In the genomic region with DNA sequence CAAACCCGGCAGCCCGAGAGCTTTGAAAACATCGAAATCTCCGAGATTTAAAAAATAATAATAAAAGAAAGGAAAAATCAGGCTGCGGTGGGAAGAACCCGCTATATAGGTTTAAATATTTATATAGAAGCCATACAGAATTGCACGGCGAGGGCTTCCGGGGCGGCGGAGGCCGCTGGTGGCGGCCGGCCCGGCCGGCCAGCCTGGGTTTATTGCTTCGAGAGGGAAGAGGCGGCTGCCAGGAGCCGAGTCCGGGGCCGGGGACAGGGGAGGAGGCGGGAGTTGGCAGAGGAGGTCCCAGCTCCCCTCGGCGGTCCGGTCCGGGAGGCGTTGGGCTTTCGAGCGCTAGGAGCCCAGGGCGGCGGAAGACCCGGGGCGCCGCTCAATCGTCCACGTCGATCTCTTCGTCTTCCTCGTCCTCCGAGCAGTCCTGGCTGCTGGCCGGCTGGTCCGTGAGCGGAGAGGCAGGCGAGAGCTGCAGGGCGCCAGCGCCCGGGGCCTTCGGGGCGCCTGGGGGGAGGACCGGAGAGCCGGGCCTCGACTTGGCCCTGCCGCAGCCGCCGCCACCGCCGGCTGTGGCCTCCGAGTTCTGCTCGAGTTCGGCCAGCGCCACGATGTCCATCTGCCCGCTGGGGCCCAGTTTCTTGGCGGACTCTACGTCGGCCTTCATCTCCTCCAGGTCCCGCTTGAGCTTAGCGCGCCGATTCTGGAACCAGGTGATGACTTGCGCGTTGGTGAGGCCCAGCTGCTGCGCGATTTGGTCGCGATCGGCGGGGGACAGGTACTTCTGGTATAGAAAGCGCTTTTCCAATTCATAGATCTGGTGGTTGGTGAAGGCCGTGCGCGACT, we compare ENCODE assay signal across 13 cellular contexts. TPM values are rescaled to one million over a fixed set of nuclear protein-coding genes. Genes with fewer than 3 reads are reported as not detected.
DNase-seq lines count a peak whose midpoint lies in the region; ATAC-seq and TF ChIP-seq lines count a peak whose summit lies in the region.
"Had no signal": no experiment of that assay in that cellular context is flagged by ENCODE, and none has a peak within 500 bp of the region (broad histone marks: within the 10 kb centered on the region; RNA-seq: fewer than 3 reads in every experiment).

No MANE protein-coding gene starts in this region.

- H2AFZ ChIP-seq in KMS-11 (ENCODE audit: low read depth) (peak overlapping the region; percentile 41; the same call in 1 of the 2 replicates), neuronal stem cell (ENCODE audit: low read length) (peak overlapping the region; percentile 76)

- no peaks in the 10 kb centered on the region for H3K79me2 ChIP-seq in KMS-11 (ENCODE audit: insufficient read depth, low read depth)

- H3K14ac ChIP-seq in neuronal stem cell (ENCODE audit: low read length): peak overlapping the region; percentile 38

- H3K4me1 ChIP-seq in KMS-11 (ENCODE audit: low read depth, poor library complexity, severe bottlenecking): peaks cover 14% of the 10 kb centered on the region
- H3K4me1 ChIP-seq in neuronal stem cell (ENCODE audit: control insufficient read depth in 2 of 2, insufficient read depth in 1 of 2, low read depth in 1 of 2, low read length in 2 of 2): peaks cover 4 to 12% of the 10 kb centered on the region in 2 donors

- no peak for DNase-seq in CD4-positive, alpha-beta T cell
- no peak for DNase-seq in effector memory CD8-positive, alpha-beta T cell
- no peak for DNase-seq in neuronal stem cell (ENCODE audit: low spot score)
- no peak for DNase-seq in mesothelial cell of epicardium (ENCODE audit: low spot score in 2 of 2, unreplicated experiment in 2 of 2)
- no peak for DNase-seq in NCI-H2227 (lab: John Stamatoyannopoulos, UW; ENCODE audit: unreplicated experiment)
- DNase-seq in anterior cingulate cortex (lab: John Stamatoyannopoulos, UW): no peak
- DNase-seq in Kasumi-1 (lab: John Stamatoyannopoulos, UW): no peak
- DNase-seq: mesendoderm; stimulated activated CD4-positive, alpha-beta T cell treated with anti-CD3 and anti-CD28 coated beads, Interleukin-4, amount 100 ng/mL, for 1 hour had no signal

- H3K9me3 ChIP-seq in CD4-positive, alpha-beta T cell (ENCODE audit: control insufficient read depth, low read length): no peaks in the 10 kb centered on the region
- peaks cover 4 to 7% of the 10 kb centered on the region in 2 donors for H3K9me3 ChIP-seq in neuronal stem cell (replicated peaks in 1 of 2; ENCODE audit: control insufficient read depth in 2 of 2, insufficient read depth in 1 of 2, low read depth in 1 of 2, low read length in 2 of 2)

- POLR2A ChIA-PET in CD4-positive, alpha-beta T cell (lab: Charles Lee): interaction anchor here (0.6 to 1.0 kb wide), 3 partner anchors 9 to 1926 kb away, joined by 3 to 4 read pairs (median 3); no protein-coding TSS in a partner anchor

- H3K27ac ChIP-seq in CD4-positive, alpha-beta T cell (ENCODE audit: low read depth, low read length): no peak overlapping the region
- H3K27ac ChIP-seq in KMS-11: no peak overlapping the region
- H3K27ac ChIP-seq in neuronal stem cell (replicated peaks; ENCODE audit: low read length): no peak overlapping the region
- H3K27ac ChIP-seq: SK-N-MC had no signal

- H2BK120ac ChIP-seq in neuronal stem cell (ENCODE audit: low read depth, low read length): no peak overlapping the region

- H3K9me3 Mint-ChIP-seq in CD4-positive, alpha-beta T cell: no peaks in the 10 kb centered on the region
- no peaks in the 10 kb centered on the region for H3K9me3 Mint-ChIP-seq in effector memory CD8-positive, alpha-beta T cell
- no peaks in the 10 kb centered on the region for H3K9me3 Mint-ChIP-seq in mesothelial cell of epicardium
- H3K9me3 Mint-ChIP-seq: activated T-helper 2 cell treated with anti-CD3 and anti-CD28 coated beads, Interferon-gamma antibody, Interleukin-2, Interleukin-4, amounts not matched to agents 10 μg/mL and 5 μg/mL and 100 μg/mL, durations not matched to agents 14 hours and 24 hours and 36 hours had no signal

- H3K4me1 Mint-ChIP-seq in CD4-positive, alpha-beta T cell (ENCODE audit: low read depth): peaks cover 59% of the 10 kb centered on the region
- peaks cover 31 to 41% of the 10 kb centered on the region in 2 donors for H3K4me1 Mint-ChIP-seq in effector memory CD8-positive, alpha-beta T cell (ENCODE audit: low read depth in 2 of 2)
- H3K4me1 Mint-ChIP-seq in mesothelial cell of epicardium: peaks cover 22% of the 10 kb centered on the region

- intact Hi-C loops in CD4-positive, alpha-beta T cell (cut with DNase I, micrococcal nuclease): no loop called here

- H2AK5ac ChIP-seq in neuronal stem cell (ENCODE audit: low read depth, low read length): no peak overlapping the region

- no peak overlapping the region for H3K4ac ChIP-seq in neuronal stem cell (ENCODE audit: low read length)

- ATAC-seq in CD4-positive, alpha-beta T cell (ENCODE audit: poor library complexity): peak; percentile 11
- ATAC-seq in effector memory CD8-positive, alpha-beta T cell (replicated peaks): no peak

- H3K4me2 ChIP-seq in KMS-11: peak overlapping the region; percentile 66
- no peak overlapping the region for H3K4me2 ChIP-seq in neuronal stem cell (ENCODE audit: insufficient read depth, low read length, poor library complexity, severe bottlenecking)

- peak overlapping the region; percentile 75 for H2BK15ac ChIP-seq in neuronal stem cell (ENCODE audit: low read length)

- H2BK5ac ChIP-seq in neuronal stem cell (ENCODE audit: low read length): no peak overlapping the region

- H3K4me3 ChIP-seq in KMS-11 (IDR thresholded peaks at IDR 0.05; ENCODE audit: insufficient read depth, low read depth, low read length) (no peak overlapping the region), neuronal stem cell (ENCODE audit: low read length in 2 of 2) (no peak overlapping the region)
- H3K4me3 ChIP-seq: SK-N-MC had no signal

- H3K36me3 ChIP-seq in KMS-11 (ENCODE audit: insufficient read depth) (no peaks in the 10 kb centered on the region), neuronal stem cell (replicated peaks in 1 of 2; ENCODE audit: control insufficient read depth in 2 of 2, insufficient read depth in 2 of 2, low read length in 2 of 2) (no peaks in the 10 kb centered on the region)

- H3K23ac ChIP-seq in neuronal stem cell (ENCODE audit: low read depth, low read length, poor library complexity): peak overlapping the region; percentile 34

- H3K4me3 Mint-ChIP-seq in CD4-positive, alpha-beta T cell: peak overlapping the region; percentile 84
- H3K4me3 Mint-ChIP-seq in effector memory CD8-positive, alpha-beta T cell: peak overlapping the region; percentile 82 to 84
- no peak overlapping the region for H3K4me3 Mint-ChIP-seq in mesothelial cell of epicardium

- peaks cover 85% of the 10 kb centered on the region for H3K27me3 Mint-ChIP-seq in CD4-positive, alpha-beta T cell
- H3K27me3 Mint-ChIP-seq in effector memory CD8-positive, alpha-beta T cell: peaks cover 79 to 98% of the 10 kb centered on the region in 2 donors
- H3K27me3 Mint-ChIP-seq in mesothelial cell of epicardium (ENCODE audit: low read depth): peaks cover 90% of the 10 kb centered on the region

- TF ChIP-seq CTCF in CD4-positive, alpha-beta T cell (IDR thresholded peaks at IDR 0.05): no peak
- TF ChIP-seq CTCF in KMS-11 (conservative IDR thresholded peaks at IDR 0.05; ENCODE audit: low read depth, low read length) (no peak), mesothelial cell of epicardium (IDR thresholded peaks at IDR 0.05; ENCODE audit: unreplicated experiment) (no peak)

- no peaks in the 10 kb centered on the region for H3K36me3 Mint-ChIP-seq in CD4-positive, alpha-beta T cell (ENCODE audit: low read depth)
- peaks cover 14% of the 10 kb centered on the region for H3K36me3 Mint-ChIP-seq in effector memory CD8-positive, alpha-beta T cell (ENCODE audit: insufficient read depth)
- no peaks in the 10 kb centered on the region for H3K36me3 Mint-ChIP-seq in mesothelial cell of epicardium

- no peaks in the 10 kb centered on the region for H4K20me1 ChIP-seq in KMS-11 (ENCODE audit: insufficient read depth)

- WGBS in neuronal stem cell (ENCODE audit: extremely low coverage in 2 of 2, insufficient read length in 2 of 2, insufficient replicate concordance in 1 of 2), 2 donors: no CpG with 5 or more reads among the region's 82 CpGs

- peaks cover 97% of the 10 kb centered on the region for H3K27me3 ChIP-seq in CD4-positive, alpha-beta T cell (ENCODE audit: control insufficient read depth, insufficient read depth, low read length)
- H3K27me3 ChIP-seq in KMS-11 (ENCODE audit: insufficient read depth, low read depth) (peaks cover 65% of the 10 kb centered on the region), neuronal stem cell (ENCODE audit: control insufficient read depth in 3 of 3, insufficient read depth in 3 of 3, low read depth in 1 of 3, low read length in 3 of 3) (peaks cover 92 to 100% (median 100%) of the 10 kb centered on the region in 3 experiments)

- H3K79me1 ChIP-seq in neuronal stem cell (ENCODE audit: low read depth, low read length): no peaks in the 10 kb centered on the region

- peak overlapping the region; percentile 85 for H3K18ac ChIP-seq in neuronal stem cell (ENCODE audit: low read length)

- no peak overlapping the region for H4K8ac ChIP-seq in neuronal stem cell (ENCODE audit: low read depth, low read length)

- CTCF ChIA-PET in CD4-positive, alpha-beta T cell (lab: Charles Lee): interaction anchor here (2.5 kb wide), 1 partner anchor 13 kb away, joined by 12 read pairs; no protein-coding TSS in a partner anchor

- no peak overlapping the region for H3K27ac Mint-ChIP-seq in CD4-positive, alpha-beta T cell
- H3K27ac Mint-ChIP-seq in effector memory CD8-positive, alpha-beta T cell: no peak overlapping the region
- no peak overlapping the region for H3K27ac Mint-ChIP-seq in mesothelial cell of epicardium

- H2BK12ac ChIP-seq in neuronal stem cell (ENCODE audit: low read length): no peak overlapping the region

- H3K9ac ChIP-seq in KMS-11: no peak overlapping the region
- H3K9ac ChIP-seq in neuronal stem cell (ENCODE audit: low read depth, low read length, poor library complexity): no peak overlapping the region

- H4K91ac ChIP-seq in neuronal stem cell (ENCODE audit: low read depth, low read length, poor library complexity): no peak overlapping the region

RNA-seq across cellular contexts. Expression of gene LBX1, which starts 2.2 kb away (rescaled TPM):
- total RNA-seq in CD4-positive, alpha-beta T cell: not detected
- polyA plus RNA-seq in neuronal stem cell (2013, experiment 1 of 2): not detected
- polyA plus RNA-seq in neuronal stem cell (2013, experiment 2 of 2): not detected
- not detected in 3 replicates for total RNA-seq in mesothelial cell of epicardium
- total RNA-seq: activated T-helper 2 cell treated with anti-CD3 and anti-CD28 coated beads, Interferon-gamma antibody, Interleukin-2, Interleukin-4, amounts not matched to agents 10 μg/mL and 5 μg/mL and 100 μg/mL, durations not matched to agents 14 hours and 24 hours and 36 hours had no signal
- polyA plus RNA-seq: fibroblast of lung had no signal
